In genomic region chr5:171272996-171273970, GRCh38 we compare ENCODE assay signal across 8 cellular contexts. TPM values are rescaled to one million over a fixed set of nuclear protein-coding genes. Genes with fewer than 3 reads are reported as not detected.
DNase-seq lines count a peak whose midpoint lies in the region; FAIRE-seq and TF ChIP-seq lines count a peak whose summit lies in the region.

No MANE protein-coding gene starts in this region.

- DNase-seq in stimulated activated CD4-positive, alpha-beta T cell treated with anti-CD3 and anti-CD28 coated beads, Interleukin-1b, Interleukin-23, amount 100 ng/mL, for 48 hours = peak; percentile 1
- no peak for DNase-seq in stimulated activated CD4-positive, alpha-beta T cell treated with anti-CD3 and anti-CD28 coated beads, Interleukin-4, amount 100 ng/mL, for 1 hour
- DNase-seq in NCI-H2227 treated with DMSO at 0.1 percent for 48 hours (lab: John Stamatoyannopoulos, UW) (peak; percentile 8), choroid plexus epithelial cell (ENCODE audit: low read depth) (peak; percentile 72), urothelium cell line (ENCODE audit: low spot score) (peak; percentile 25), DMS114 treated with DMSO at 0.1 percent for 48 hours (lab: John Stamatoyannopoulos, UW; ENCODE audit: unreplicated experiment) (no peak), mucosa of gallbladder (ENCODE audit: low spot score) (no peak)
- no peak for DNase-seq in activated effector memory CD4-positive, alpha-beta T cell treated with anti-CD3 and anti-CD28 coated beads, Interleukin-2, amount 50 U/mL, for 16 hours

- no peak overlapping the region for H3K4me3 ChIP-seq in choroid plexus epithelial cell (ENCODE audit: low read depth, low read length)

- no peak for FAIRE-seq in urothelium cell line (lab: Jason Lieb, UNC)

- TF ChIP-seq CTCF in choroid plexus epithelial cell (conservative IDR thresholded peaks at IDR 0.05; ENCODE audit: low read depth, low read length) = peak; percentile 70

RNA-seq across cellular contexts. Expression of gene TLX3, which starts 35.8 kb away (rescaled TPM):
- total RNA-seq in mucosa of gallbladder = not detected

Comparison
In these comparisons a context has a peak if more than half of its experiments do, and no peak if none do; other contexts are left out.
1. DNase-seq: peak in stimulated activated CD4-positive, alpha-beta T cell treated with anti-CD3 and anti-CD28 coated beads, Interleukin-1b, Interleukin-23, amount 100 ng/mL, for 48 hours (single experiment), NCI-H2227 treated with DMSO at 0.1 percent for 48 hours (single experiment), choroid plexus epithelial cell (single experiment) and urothelium cell line (single experiment); none in stimulated activated CD4-positive, alpha-beta T cell treated with anti-CD3 and anti-CD28 coated beads, Interleukin-4, amount 100 ng/mL, for 1 hour (single experiment), DMS114 treated with DMSO at 0.1 percent for 48 hours (single experiment), activated effector memory CD4-positive, alpha-beta T cell treated with anti-CD3 and anti-CD28 coated beads, Interleukin-2, amount 50 U/mL, for 16 hours (single experiment) and mucosa of gallbladder (single experiment).